In the genomic region with DNA sequence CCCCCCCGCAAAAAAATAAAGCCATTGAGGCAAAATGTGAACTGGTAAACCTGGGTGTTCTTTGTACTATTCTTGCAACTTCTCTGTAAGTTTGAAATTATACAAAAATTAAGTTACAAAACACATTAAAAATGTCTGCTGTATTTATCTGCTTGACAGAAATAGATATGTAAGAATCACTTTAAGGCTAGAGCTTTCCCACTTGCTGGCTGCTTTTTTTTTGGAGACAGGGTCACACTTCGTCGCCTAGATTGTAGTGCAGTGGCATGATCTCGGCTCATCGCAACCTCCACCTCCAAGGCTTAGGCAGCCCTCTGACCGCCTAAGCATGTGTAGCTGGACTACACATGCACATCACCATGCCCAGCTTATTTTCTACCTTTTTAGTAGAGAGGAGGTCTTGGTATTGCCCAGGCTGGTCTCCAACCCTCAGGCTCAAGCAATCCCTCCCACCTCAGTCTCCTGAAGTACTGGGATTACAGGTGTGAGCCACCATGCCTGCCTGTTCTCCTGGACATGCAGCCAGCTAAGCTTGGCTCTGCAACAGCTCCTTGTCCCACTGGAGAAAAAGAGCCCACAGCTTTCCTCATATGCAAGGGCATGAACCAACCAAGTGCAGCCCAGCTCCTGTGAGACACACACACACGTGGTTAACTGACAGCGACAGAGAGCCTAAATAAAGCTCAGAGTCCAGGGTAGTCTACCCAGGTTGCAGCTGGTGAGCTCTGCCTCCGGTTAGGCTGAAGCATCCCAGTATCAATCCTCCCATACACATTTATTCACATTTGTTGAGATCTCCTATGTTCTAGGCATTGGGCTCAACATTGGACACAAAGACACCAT, we compare ENCODE assay signal across 10 cellular contexts. TPM values are rescaled to one million over a fixed set of nuclear protein-coding genes. Genes with fewer than 3 reads are reported as not detected.
DNase-seq lines count a peak whose midpoint lies in the region; ATAC-seq, FAIRE-seq and TF ChIP-seq lines count a peak whose summit lies in the region.
"Had no signal": no experiment of that assay in that cellular context is flagged by ENCODE, and none has a peak within 500 bp of the region (broad histone marks: within the 10 kb centered on the region; RNA-seq: fewer than 3 reads in every experiment).

No MANE protein-coding gene starts in this region.

- H3K4me3 Mint-ChIP-seq in activated naive CD8-positive, alpha-beta T cell treated with anti-CD3 and anti-CD28 coated beads for 36 hours: no peak overlapping the region

- no peaks in the 10 kb centered on the region for H3K9me3 ChIP-seq in psoas muscle

- WGBS in psoas muscle, 3 donors: 60 to 67% (median 64%) methylated on average over 9 of the region's 9 CpGs

- peak; percentile 53 for DNase-seq in activated effector memory CD4-positive, alpha-beta T cell treated with anti-CD3 and anti-CD28 coated beads, Interleukin-2, amount 50 U/mL, for 16 hours
- DNase-seq in activated effector memory CD4-positive, alpha-beta T cell treated with Interleukin-2 at 50 U/mL for 16 hours: no peak
- peak; percentile 40 for DNase-seq in NB4 (ENCODE audit: low read depth)
- no peak for DNase-seq in activated naive CD8-positive, alpha-beta T cell treated with anti-CD3 and anti-CD28 coated beads for 36 hours
- DNase-seq in psoas muscle: no peak
- no peak for DNase-seq in urothelium cell line (ENCODE audit: low spot score)
- no peak for DNase-seq in NCI-H2227 (lab: John Stamatoyannopoulos, UW; ENCODE audit: unreplicated experiment)
- DNase-seq: amygdala, NCI-H187 had no signal

- no peaks in the 10 kb centered on the region for H3K27me3 Mint-ChIP-seq in activated naive CD8-positive, alpha-beta T cell treated with anti-CD3 and anti-CD28 coated beads for 36 hours

- no peaks in the 10 kb centered on the region for H3K9me3 Mint-ChIP-seq in activated naive CD8-positive, alpha-beta T cell treated with anti-CD3 and anti-CD28 coated beads for 36 hours

- H3K4me1 ChIP-seq in psoas muscle: peaks cover 21% of the 10 kb centered on the region

- H3K27me3 ChIP-seq in psoas muscle (ENCODE audit: insufficient read depth in 3 of 3, low read length in 2 of 3): no peaks in the 10 kb centered on the region

- peak overlapping the region; percentile 23 for H3K27ac ChIP-seq in psoas muscle

- intact Hi-C loops in psoas muscle (cut with DNase I): loop anchor here in 1 of 2 donors (10.0 kb wide), 1 partner anchor 449 kb away; a partner anchor contains a TSS

- FAIRE-seq in urothelium cell line (lab: Jason Lieb, UNC): no peak

- peaks cover 64% of the 10 kb centered on the region for H3K36me3 Mint-ChIP-seq in activated naive CD8-positive, alpha-beta T cell treated with anti-CD3 and anti-CD28 coated beads for 36 hours

- ATAC-seq in psoas muscle (peak in 1 of 4 donors; percentile 25), GM21576 (IDR thresholded peaks at IDR 0.05; ENCODE audit: unreplicated experiment) (no peak)

- H3K4me3 ChIP-seq in NB4 (ENCODE audit: low read depth, low read length): peak overlapping the region; percentile 7
- H3K4me3 ChIP-seq in psoas muscle: no peak overlapping the region

- peaks cover 27% of the 10 kb centered on the region for H3K4me1 Mint-ChIP-seq in activated naive CD8-positive, alpha-beta T cell treated with anti-CD3 and anti-CD28 coated beads for 36 hours

- TF ChIP-seq POLR2A in NB4 (IDR thresholded peaks at IDR 0.05; ENCODE audit: extremely low read depth, insufficient read length): no peak

- TF ChIP-seq CTCF in NB4 (IDR thresholded peaks at IDR 0.05; ENCODE audit: low read depth, low read length) (no peak), psoas muscle (IDR thresholded peaks at IDR 0.05) (no peak)

- peaks cover 20 to 66% of the 10 kb centered on the region in 2 donors for H3K36me3 ChIP-seq in psoas muscle (ENCODE audit: insufficient read depth in 1 of 2, low read depth in 1 of 2)

- H3K27ac Mint-ChIP-seq in activated naive CD8-positive, alpha-beta T cell treated with anti-CD3 and anti-CD28 coated beads for 36 hours: peak overlapping the region; percentile 95

RNA-seq across cellular contexts. Expression of a gene that starts 4.5 kb away (rescaled TPM):
- 1,000 to 10,000 TPM; 2,631 to 2,669 TPM for total RNA-seq in activated naive CD8-positive, alpha-beta T cell treated with anti-CD3 and anti-CD28 coated beads for 36 hours
- total RNA-seq in psoas muscle: 1,000 to 10,000 TPM in 1 of 4 donors, 100 to 1,000 TPM in 3; 724 to 1,041 (median 906) TPM
- polyA plus RNA-seq in psoas muscle: 1,000 to 10,000 TPM; 1,927 to 3,349 (median 2,132) TPM

Comparison
In these comparisons a context has a peak if more than half of its experiments do, and no peak if none do; other contexts are left out.
1. DNase-seq: peak in activated effector memory CD4-positive, alpha-beta T cell treated with anti-CD3 and anti-CD28 coated beads, Interleukin-2, amount 50 U/mL, for 16 hours (single experiment) and NB4 (single experiment); none in activated effector memory CD4-positive, alpha-beta T cell treated with Interleukin-2 at 50 U/mL for 16 hours (single experiment), activated naive CD8-positive, alpha-beta T cell treated with anti-CD3 and anti-CD28 coated beads for 36 hours (single experiment), psoas muscle (0 of 2), urothelium cell line (single experiment) and NCI-H2227 (single experiment).